Comparison of ENCODE assay signal across 8 cellular contexts in genomic region chr14:74860899-74861733, GRCh38.
DNase-seq lines count a peak whose midpoint lies in the region; ATAC-seq, FAIRE-seq and TF ChIP-seq lines count a peak whose summit lies in the region.

No MANE protein-coding gene starts in this region.

- TF ChIP-seq CTCF in GM12875 (IDR thresholded peaks at IDR 0.05; ENCODE audit: borderline replicate concordance, insufficient read depth, low read depth, low read length): peak; percentile 74

- DNase-seq in NCI-H1417 (lab: John Stamatoyannopoulos, UW): peak; percentile 71 to 93 (median 92)
- peak; percentile 90 for DNase-seq in activated naive CD4-positive, alpha-beta T cell treated with anti-CD3 and anti-CD28 coated beads, Interleukin-2, amount 50 U/mL, for 16 hours
- peak; percentile 80 to 97 (median 93) for DNase-seq in head of caudate nucleus
- DNase-seq in posterior cingulate gyrus: peak; percentile 72 to 98 (median 91)
- peak; percentile 90 for DNase-seq in urothelium cell line (ENCODE audit: low spot score)

- ATAC-seq in SK-N-SH treated with all-trans-retinoic acid at 6 μM for 48 hours (peak; percentile 94), HG03175 (IDR thresholded peaks at IDR 0.05; ENCODE audit: unreplicated experiment) (no peak)

- peak; percentile 13 for FAIRE-seq in urothelium cell line (lab: Jason Lieb, UNC)

- H3K4me3 ChIP-seq in GM12875 (ENCODE audit: low read depth, low read length): no peak overlapping the region

- intact Hi-C loops in head of caudate nucleus (cut with DNase I) (loop anchor here (5.0 kb wide), 1 partner anchor 46 kb away; no protein-coding TSS in a partner anchor), posterior cingulate gyrus (cut with DNase I) (loop anchor here (5.0 kb wide), 1 partner anchor 226 kb away; no protein-coding TSS in a partner anchor)

TF ChIP-seq in SK-N-SH treated with all-trans-retinoic acid at 6 μM for 48 hours, 23 proteins besides CTCF, POLR2A, EP300 and RAD21:
- TF ChIP-seq ZNF565 (CRISPR knock-in tag; conservative IDR thresholded peaks at IDR 0.05; ENCODE audit: low read depth) (no peak), BACH2 (CRISPR knock-in tag; IDR thresholded peaks at IDR 0.05; ENCODE audit: borderline replicate concordance) (no peak), ZC3H10 (CRISPR knock-in tag; IDR thresholded peaks at IDR 0.05) (no peak), ZNF70 (CRISPR knock-in tag; IDR thresholded peaks at IDR 0.05) (no peak), TCF4 (CRISPR knock-in tag; IDR thresholded peaks at IDR 0.05; ENCODE audit: borderline replicate concordance) (no peak), ARNTL (CRISPR knock-in tag; IDR thresholded peaks at IDR 0.05; ENCODE audit: borderline replicate concordance, low read depth) (no peak), POU6F1 (CRISPR knock-in tag; IDR thresholded peaks at IDR 0.05; ENCODE audit: borderline replicate concordance, low read depth) (no peak), ZNF8 (CRISPR knock-in tag; IDR thresholded peaks at IDR 0.05) (no peak), PPARA (CRISPR knock-in tag; IDR thresholded peaks at IDR 0.05; ENCODE audit: borderline replicate concordance) (no peak), OSR1 (CRISPR knock-in tag; IDR thresholded peaks at IDR 0.05) (no peak), ZFP30 (CRISPR knock-in tag; IDR thresholded peaks at IDR 0.05) (no peak), CSRNP3 (CRISPR knock-in tag; IDR thresholded peaks at IDR 0.05) (no peak), ISL1 (CRISPR knock-in tag; IDR thresholded peaks at IDR 0.05) (no peak), CREB5 (CRISPR knock-in tag; IDR thresholded peaks at IDR 0.05; ENCODE audit: low read depth) (no peak), RARB (CRISPR knock-in tag; IDR thresholded peaks at IDR 0.05) (no peak), CSDC2 (CRISPR knock-in tag; IDR thresholded peaks at IDR 0.05) (no peak), ESRRG (CRISPR knock-in tag; IDR thresholded peaks at IDR 0.05) (no peak), ZFP3 (CRISPR knock-in tag; IDR thresholded peaks at IDR 0.05) (no peak), TOX (CRISPR knock-in tag; IDR thresholded peaks at IDR 0.05; ENCODE audit: borderline replicate concordance) (no peak)
TF ChIP-seq in SK-N-SH treated with all-trans-retinoic acid at 6 μM for 48 hours: peak in this region for 0.
